20 cellular contexts compared by ENCODE assay signal in genomic region chr5:180823938-180824629, GRCh38. TPM values are rescaled to one million over a fixed set of nuclear protein-coding genes. Genes with fewer than 3 reads are reported as not detected.
DNase-seq lines count a peak whose midpoint lies in the region; ATAC-seq and TF ChIP-seq lines count a peak whose summit lies in the region.
"Had no signal": no experiment of that assay in that cellular context is flagged by ENCODE, and none has a peak within 500 bp of the region (broad histone marks: within the 10 kb centered on the region; RNA-seq: fewer than 3 reads in every experiment).

No MANE protein-coding gene starts in this region.

- H3K27ac Mint-ChIP-seq in CD4-positive, alpha-beta T cell: peak overlapping the region; percentile 19
- H3K27ac Mint-ChIP-seq in stimulated activated memory B cell treated with anti-CD40 and anti-IgM and Interleukin-4, amounts not matched to agents 10 μg/mL and 1 μg/mL and 100 μg/mL, for 72 hours: peak overlapping the region; percentile 98
- H3K27ac Mint-ChIP-seq: activated naive CD4-positive, alpha-beta T cell treated with anti-CD3 and anti-CD28 coated beads, Interleukin-2, amount 10 ng/mL, durations not matched to agents 7 days and 5 days; endodermal cell had no signal

- CTCF ChIA-PET in CD4-positive, alpha-beta T cell (lab: Charles Lee): interaction anchor here (1.8 kb wide), 1 partner anchor 11 kb away, joined by 5 read pairs; no protein-coding TSS in a partner anchor
- CTCF ChIA-PET in SK-N-SH (lab: Yijun Ruan, JAX): interaction anchor here (1.1 to 1.5 kb wide), 2 partner anchors 16 to 45 kb away, joined by 4 to 5 read pairs; no protein-coding TSS in a partner anchor

- H3K27me3 ChIP-seq in CD4-positive, alpha-beta T cell (ENCODE audit: control insufficient read depth, insufficient read depth, low read length): no peaks in the 10 kb centered on the region
- H3K27me3 ChIP-seq in esophagus squamous epithelium (no peaks in the 10 kb centered on the region), SK-N-SH (ENCODE audit: insufficient read depth) (no peaks in the 10 kb centered on the region)
- H3K27me3 ChIP-seq: hepatocyte, suprapubic skin had no signal

- no peak overlapping the region for H3K9ac ChIP-seq in SK-N-SH
- H3K9ac ChIP-seq: KMS-11 had no signal

- no peak overlapping the region for H3K4me2 ChIP-seq in SK-N-SH
- H3K4me2 ChIP-seq: hepatocyte, KMS-11 had no signal

- no peaks in the 10 kb centered on the region for H3K27me3 Mint-ChIP-seq in CD4-positive, alpha-beta T cell
- H3K27me3 Mint-ChIP-seq in stimulated activated memory B cell treated with anti-CD40 and anti-IgM and Interleukin-4, amounts not matched to agents 10 μg/mL and 1 μg/mL and 100 μg/mL, for 72 hours: no peaks in the 10 kb centered on the region

- no peaks in the 10 kb centered on the region for H4K20me1 ChIP-seq in SK-N-SH (ENCODE audit: insufficient read depth)

- H3K36me3 Mint-ChIP-seq in CD4-positive, alpha-beta T cell (ENCODE audit: low read depth): peaks cover 10% of the 10 kb centered on the region
- H3K36me3 Mint-ChIP-seq in stimulated activated memory B cell treated with anti-CD40 and anti-IgM and Interleukin-4, amounts not matched to agents 10 μg/mL and 1 μg/mL and 100 μg/mL, for 72 hours: peaks cover 30% of the 10 kb centered on the region

- TF ChIP-seq POLR2A in esophagus squamous epithelium (IDR thresholded peaks at IDR 0.05): no peak

- no peak overlapping the region for H3K4me3 ChIP-seq in Jurkat, Clone E6-1 (ENCODE audit: low read length)
- H3K4me3 ChIP-seq in esophagus squamous epithelium (no peak overlapping the region), SK-N-SH (ENCODE audit: low read depth in 2 of 2, low read length in 1 of 2) (no peak overlapping the region)
- H3K4me3 ChIP-seq: hepatocyte, suprapubic skin had no signal

- H3K4me1 Mint-ChIP-seq in CD4-positive, alpha-beta T cell (ENCODE audit: low read depth): peaks cover 35% of the 10 kb centered on the region
- H3K4me1 Mint-ChIP-seq in stimulated activated memory B cell treated with anti-CD40 and anti-IgM and Interleukin-4, amounts not matched to agents 10 μg/mL and 1 μg/mL and 100 μg/mL, for 72 hours: peaks cover 58% of the 10 kb centered on the region

- H3K4me1 ChIP-seq in esophagus squamous epithelium (peaks cover 20 to 73% (median 39%) of the 10 kb centered on the region in 3 donors), SK-N-SH (ENCODE audit: control insufficient read depth in 1 of 2, insufficient read depth in 2 of 2, low read depth in 1 of 2, low read length in 1 of 2) (0 out of 4 replicates have a peak, but pooled peaks cover 0 to 5% of the 10 kb centered on the region in 2 experiments)

- H3K9me2 ChIP-seq in SK-N-SH: no peaks in the 10 kb centered on the region

- 73 to 77% methylated on average over 6 of the region's 6 CpGs for WGBS in esophagus squamous epithelium, 2 donors
- WGBS in SK-N-SH (ENCODE audit: low lambda C conversion rate): 80% methylated on average over 6 of the region's 6 CpGs

- H3K9me3 ChIP-seq in CD4-positive, alpha-beta T cell (ENCODE audit: control insufficient read depth, low read length): no peaks in the 10 kb centered on the region
- H3K9me3 ChIP-seq in esophagus squamous epithelium: no peaks in the 10 kb centered on the region
- H3K9me3 ChIP-seq in SK-N-SH: no peaks in the 10 kb centered on the region
- H3K9me3 ChIP-seq: suprapubic skin had no signal

- POLR2A ChIA-PET in CD4-positive, alpha-beta T cell (lab: Charles Lee): interaction anchor here (0.7 to 3.1 kb wide), 8 partner anchors 8 to 37 kb away, joined by 3 to 19 read pairs (median 6); partner anchors contain the start of gene ZFP62
- POLR2A ChIA-PET in SK-N-SH (lab: Yijun Ruan, JAX): interaction anchor here (1.0 kb wide), 1 partner anchor 8 kb away, joined by 4 read pairs; no protein-coding TSS in a partner anchor

- peaks cover 9% of the 10 kb centered on the region for H3F3A ChIP-seq in SK-N-SH (replicated peaks; ENCODE audit: insufficient read depth)

- H3K36me3 ChIP-seq in esophagus squamous epithelium (peaks cover 0 to 1% (median 0%) of the 10 kb centered on the region in 3 donors), SK-N-SH (replicated peaks in 1 of 2; ENCODE audit: control insufficient read depth in 1 of 2, insufficient read depth in 2 of 2, low read length in 1 of 2) (peaks cover 0 to 2% of the 10 kb centered on the region in 2 experiments)
- H3K36me3 ChIP-seq: suprapubic skin had no signal

- TF ChIP-seq CTCF in CD4-positive, alpha-beta T cell (IDR thresholded peaks at IDR 0.05): no peak
- TF ChIP-seq CTCF in esophagus squamous epithelium (IDR thresholded peaks at IDR 0.05) (no peak), SK-N-SH (IDR thresholded peaks at IDR 0.05) (no peak)

- no peak overlapping the region for H3K27ac ChIP-seq in CD4-positive, alpha-beta T cell (ENCODE audit: low read depth, low read length)
- H3K27ac ChIP-seq in esophagus squamous epithelium (peak overlapping the region in 3 of 4 donors; percentile 74 to 84 (median 78)), SK-N-SH (ENCODE audit: low read depth in 2 of 2, low read length in 1 of 2) (no peak overlapping the region)
- H3K27ac ChIP-seq: hepatocyte, KMS-11 had no signal

- no peak for TF ChIP-seq EP300 in SK-N-SH (IDR thresholded peaks at IDR 0.05; ENCODE audit: borderline replicate concordance in 1 of 2, low read depth in 1 of 2, low read length in 1 of 2)

- intact Hi-C loops in CD4-positive, alpha-beta T cell (cut with DNase I, micrococcal nuclease): no loop called here
- intact Hi-C loops in esophagus squamous epithelium (cut with DNase I) (no loop called here), sciatic nerve (cut with DNase I) (no loop called here)

- H2AFZ ChIP-seq in SK-N-SH (ENCODE audit: low read depth): no peak overlapping the region
- H2AFZ ChIP-seq: hepatocyte had no signal

- peak overlapping the region; percentile 1 for H3K4me3 Mint-ChIP-seq in CD4-positive, alpha-beta T cell
- no peak overlapping the region for H3K4me3 Mint-ChIP-seq in stimulated activated memory B cell treated with anti-CD40 and anti-IgM and Interleukin-4, amounts not matched to agents 10 μg/mL and 1 μg/mL and 100 μg/mL, for 72 hours
- H3K4me3 Mint-ChIP-seq: activated naive CD4-positive, alpha-beta T cell treated with anti-CD3 and anti-CD28 coated beads, Interleukin-2, amount 10 ng/mL, durations not matched to agents 7 days and 5 days; endodermal cell; nephron progenitor cell had no signal

- ATAC-seq in CD4-positive, alpha-beta T cell (ENCODE audit: poor library complexity): peak; percentile 84
- ATAC-seq in stimulated activated memory B cell treated with anti-CD40 and anti-IgM and Interleukin-4, amounts not matched to agents 10 μg/mL and 1 μg/mL and 100 μg/mL, for 72 hours: no peak
- no peak for ATAC-seq in sciatic nerve

- no peak for DNase-seq in CD4-positive, alpha-beta T cell
- DNase-seq in Jurkat, Clone E6-1 (ENCODE audit: low read depth, low spot score): peak; percentile 29
- DNase-seq in esophagus squamous epithelium (lab: John Stamatoyannopoulos, UW) (no peak), DMS53 (lab: John Stamatoyannopoulos, UW) (no peak), sciatic nerve (ENCODE audit: low spot score) (no peak), SK-N-SH (no peak)
- DNase-seq: activated CD4-positive, alpha-beta T cell treated with anti-CD3 and anti-CD28 coated beads, Interleukin-2, amount 50 U/mL, for 4 hours; activated naive CD4-positive, alpha-beta T cell treated with anti-CD3 and anti-CD28 coated beads, Interleukin-2, amount 10 ng/mL, durations not matched to agents 7 days and 5 days; endodermal cell; GOT3; MV-4-11; NCI-H2029; NCI-H446; nephron progenitor cell; small intestine; stimulated activated CD4-positive, alpha-beta T cell treated with anti-CD3 and anti-CD28 coated beads, Interleukin-4, amount 100 ng/mL, for 1 hour had no signal

- H3K79me2 ChIP-seq in SK-N-SH (ENCODE audit: insufficient read depth): no peaks in the 10 kb centered on the region
- H3K79me2 ChIP-seq: hepatocyte had no signal

- no peaks in the 10 kb centered on the region for H3K9me3 Mint-ChIP-seq in CD4-positive, alpha-beta T cell
- H3K9me3 Mint-ChIP-seq in stimulated activated memory B cell treated with anti-CD40 and anti-IgM and Interleukin-4, amounts not matched to agents 10 μg/mL and 1 μg/mL and 100 μg/mL, for 72 hours: no peaks in the 10 kb centered on the region
- H3K9me3 Mint-ChIP-seq: activated naive CD4-positive, alpha-beta T cell treated with anti-CD3 and anti-CD28 coated beads, Interleukin-2, amount 10 ng/mL, durations not matched to agents 7 days and 5 days had no signal

- no peak for TF ChIP-seq RAD21 in SK-N-SH (IDR thresholded peaks at IDR 0.05; ENCODE audit: low read length)

TF ChIP-seq in SK-N-SH, 30 proteins besides CTCF, POLR2A, EP300 and RAD21 (continues in another document):
- TF ChIP-seq FOSL2 (IDR thresholded peaks at IDR 0.05; ENCODE audit: borderline replicate concordance, low read depth) (no peak), TEAD4 (IDR thresholded peaks at IDR 0.05; ENCODE audit: borderline replicate concordance, insufficient read depth) (no peak), GABPA (IDR thresholded peaks at IDR 0.05; ENCODE audit: low read depth) (no peak), FOXM1 (IDR thresholded peaks at IDR 0.05; ENCODE audit: low read depth) (no peak), YY1 (IDR thresholded peaks at IDR 0.05; ENCODE audit: low read depth) (no peak), CHD2 (IDR thresholded peaks at IDR 0.05; ENCODE audit: low read length, partially characterized antibody) (no peak)
- TF ChIP-seq, protein P1, sequence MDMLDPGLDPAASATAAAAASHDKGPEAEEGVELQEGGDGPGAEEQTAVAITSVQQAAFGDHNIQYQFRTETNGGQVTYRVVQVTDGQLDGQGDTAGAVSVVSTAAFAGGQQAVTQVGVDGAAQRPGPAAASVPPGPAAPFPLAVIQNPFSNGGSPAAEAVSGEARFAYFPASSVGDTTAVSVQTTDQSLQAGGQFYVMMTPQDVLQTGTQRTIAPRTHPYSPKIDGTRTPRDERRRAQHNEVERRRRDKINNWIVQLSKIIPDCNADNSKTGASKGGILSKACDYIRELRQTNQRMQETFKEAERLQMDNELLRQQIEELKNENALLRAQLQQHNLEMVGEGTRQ (IDR thresholded peaks at IDR 0.05; ENCODE audit: borderline replicate concordance, low read depth, low read length): no peak

RNA-seq across cellular contexts. Expression of gene MGAT1, which starts 21.5 kb away (rescaled TPM):
- total RNA-seq in CD4-positive, alpha-beta T cell: 10 to 100 TPM; 49.0 to 60.2 TPM
- polyA plus RNA-seq in Jurkat, Clone E6-1 (2012; ENCODE audit: insufficient read depth, insufficient read length): 67.0 TPM
- 100 to 1,000 TPM in 2 of 4 donors, 10 to 100 TPM in 2; 62.6 to 163 (median 111) TPM for total RNA-seq in esophagus squamous epithelium
- 131 TPM for total RNA-seq in sciatic nerve
- 47.3 and 55.8 TPM in 2 replicates for polyA plus RNA-seq in SK-N-SH (2012; rRNA removed)
- 27.7 and 43.1 TPM in 2 replicates for polyA plus RNA-seq in SK-N-SH (2012; cell fraction: cytosol; rRNA removed)
- 56.3 and 60.6 TPM in 2 replicates for polyA plus RNA-seq in SK-N-SH (2012; cell fraction: nucleus; rRNA removed)

RNA-seq across cellular contexts. Expression of gene ZFP62, which starts 37.0 kb away (rescaled TPM):
- total RNA-seq in CD4-positive, alpha-beta T cell: 10 to 100 TPM; 22.6 to 24.9 TPM
- polyA plus RNA-seq in Jurkat, Clone E6-1 (2012; ENCODE audit: insufficient read depth, insufficient read length): 30.5 TPM
- total RNA-seq in esophagus squamous epithelium: 10 to 100 TPM in 3 of 4 donors, 1 to 10 TPM in 1; 8.9 to 32.6 (median 19.2) TPM
- 29.9 TPM for total RNA-seq in sciatic nerve
- 6.0 and 9.0 TPM in 2 replicates for polyA plus RNA-seq in SK-N-SH (2012; rRNA removed)
- 7.5 and 10.4 TPM in 2 replicates for polyA plus RNA-seq in SK-N-SH (2012; cell fraction: cytosol; rRNA removed)
- 10.3 and 22.5 TPM in 2 replicates for polyA plus RNA-seq in SK-N-SH (2012; cell fraction: nucleus; rRNA removed)

Comparison
In these comparisons a context has a peak if more than half of its experiments do, and no peak if none do; other contexts are left out.
1. H3K27ac ChIP-seq: peak in esophagus squamous epithelium (3 of 4); none in CD4-positive, alpha-beta T cell (single experiment) and SK-N-SH (0 of 2).